In genomic region chr12:64672925-64673409, GRCh38 we compare ENCODE assay signal across 8 cellular contexts.
DNase-seq lines count a peak whose midpoint lies in the region; ATAC-seq and TF ChIP-seq lines count a peak whose summit lies in the region.

No MANE protein-coding gene starts in this region.

- H3K4me3 Mint-ChIP-seq in endothelial cell (ENCODE audit: unreplicated experiment) = no peak overlapping the region

- H3K36me3 Mint-ChIP-seq in endothelial cell (ENCODE audit: low read depth, unreplicated experiment) = no peaks in the 10 kb centered on the region

- no peak for ATAC-seq in HG02970 (IDR thresholded peaks at IDR 0.05; ENCODE audit: low FRiP score, unreplicated experiment)
- no peak for ATAC-seq in activated CD4-positive, CD25-positive, alpha-beta regulatory T cell treated with anti-CD3 and anti-CD28 coated beads, Interleukin-2, amount 50 U/mL, for 24 hours

- no peaks in the 10 kb centered on the region for H3K9me3 Mint-ChIP-seq in endothelial cell (ENCODE audit: unreplicated experiment)

- no peak for TF ChIP-seq CTCF in endothelial cell (IDR thresholded peaks at IDR 0.05; ENCODE audit: unreplicated experiment)

- H3K27me3 Mint-ChIP-seq in endothelial cell (ENCODE audit: unreplicated experiment) = peaks cover 6% of the 10 kb centered on the region

- peak; percentile 32 for DNase-seq in CD1c-positive myeloid dendritic cell (ENCODE audit: extremely low spot score)
- peak; percentile 94 for DNase-seq in LoVo (ENCODE audit: low spot score)
- peak; percentile 38 for DNase-seq in T follicular helper cell (ENCODE audit: low read depth)
- peak; percentile 39 for DNase-seq in endothelial cell (ENCODE audit: low spot score)
- peak; percentile 17 for DNase-seq in renal cortical epithelial cell (ENCODE audit: low read depth)
- no peak for DNase-seq in Ammon's horn (ENCODE audit: low spot score)

- peaks cover 72% of the 10 kb centered on the region for H3K4me1 Mint-ChIP-seq in endothelial cell (ENCODE audit: unreplicated experiment)

- H3K27ac Mint-ChIP-seq in endothelial cell (ENCODE audit: unreplicated experiment) = peak overlapping the region; percentile 62
